Comparison of ENCODE assay signal across 2 cellular contexts in the genomic region with DNA sequence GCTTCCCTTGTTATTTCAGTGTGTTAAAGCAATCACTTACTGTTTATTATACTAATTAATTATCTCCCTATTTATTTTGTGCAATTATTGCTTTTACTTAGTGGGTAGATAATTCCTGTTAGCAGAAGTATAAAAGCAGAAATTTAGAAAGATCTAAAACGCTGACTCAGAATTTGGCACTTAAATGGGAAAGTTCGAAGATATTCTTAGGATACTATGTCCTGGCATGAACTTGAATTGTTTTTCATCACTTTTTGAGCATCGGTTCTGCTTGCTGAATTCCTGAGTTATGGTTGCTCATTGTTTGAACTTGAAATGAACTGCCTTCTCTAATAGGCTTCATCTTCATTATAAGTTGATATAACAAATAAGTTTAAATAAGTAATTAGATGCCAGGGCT.
TF ChIP-seq lines count a peak whose summit lies in the region.

No MANE protein-coding gene starts in this region.

TF ChIP-seq in A549, 52 proteins besides CTCF, POLR2A, EP300 and RAD21:
- TF ChIP-seq MAFK (IDR thresholded peaks at IDR 0.05; ENCODE audit: partially characterized antibody) (peak; percentile 10), NPAS2 (CRISPR knock-in tag; IDR thresholded peaks at IDR 0.05; ENCODE audit: borderline replicate concordance) (no peak)

TF ChIP-seq in IMR-90, 13 proteins besides CTCF, POLR2A, EP300 and RAD21:
- peak; percentile 78 for TF ChIP-seq MAFK (IDR thresholded peaks at IDR 0.05; ENCODE audit: low read depth, low read length)
- no peak for TF ChIP-seq CHD1 (IDR thresholded peaks at IDR 0.05; ENCODE audit: low read depth, low read length)
- no peak for TF ChIP-seq NFE2L2 (IDR thresholded peaks at IDR 0.05; ENCODE audit: low read depth, low read length)
